Comparison of ENCODE assay signal across 8 cellular contexts in genomic region chr3:159988617-159989251, GRCh38. TPM values are rescaled to one million over a fixed set of nuclear protein-coding genes. Genes with fewer than 3 reads are reported as not detected.
A peak's percentile ranks its signal among the peaks of the same experiment; 100 is the strongest.
DNase-seq lines count a peak whose midpoint lies in the region; ATAC-seq and TF ChIP-seq lines count a peak whose summit lies in the region.

Gene IL12A, plus strand, starts transcription at chr3:159988835.

- H3K4me3 ChIP-seq in psoas muscle (peak within 1 kb of the TSS; percentile 69), uterus (peak within 1 kb of the TSS; percentile 69 to 71)

- peaks cover 30% of the 10 kb centered on the region for H3K27me3 Mint-ChIP-seq in activated naive CD8-positive, alpha-beta T cell treated with anti-CD3 and anti-CD28 coated beads, Interleukin-2, amount 10 ng/mL, durations not matched to agents 7 days and 5 days

- no peaks in the 10 kb centered on the region for H3K36me3 Mint-ChIP-seq in activated naive CD8-positive, alpha-beta T cell treated with anti-CD3 and anti-CD28 coated beads, Interleukin-2, amount 10 ng/mL, durations not matched to agents 7 days and 5 days

- DNase-seq in EH (ENCODE audit: low read depth) (peak; percentile 74), HuH-7 (ENCODE audit: low spot score) (peak; percentile 76), left cardiac atrium (peak; percentile 82), psoas muscle (peak; percentile 80 to 85), uterus (peak; percentile 71 to 75)
- peak; percentile 83 for DNase-seq in activated naive CD8-positive, alpha-beta T cell treated with anti-CD3 and anti-CD28 coated beads, Interleukin-2, amount 10 ng/mL, durations not matched to agents 7 days and 5 days

- H3K9me3 ChIP-seq in psoas muscle (no peaks in the 10 kb centered on the region), uterus (no peaks in the 10 kb centered on the region)

- ATAC-seq in GM21528 (IDR thresholded peaks at IDR 0.05; ENCODE audit: low FRiP score, unreplicated experiment) (peak; percentile 97), SK-N-SH treated with all-trans-retinoic acid at 6 μM for 48 hours (peak; percentile 99), left cardiac atrium (peak; percentile 97), psoas muscle (peak; percentile 90 to 98 (median 97))
- ATAC-seq in activated naive CD8-positive, alpha-beta T cell treated with anti-CD3 and anti-CD28 coated beads, Interleukin-2, amount 10 ng/mL, durations not matched to agents 7 days and 5 days (ENCODE audit: low read depth) = peak; percentile 93

- no peaks in the 10 kb centered on the region for H3K9me3 Mint-ChIP-seq in activated naive CD8-positive, alpha-beta T cell treated with anti-CD3 and anti-CD28 coated beads, Interleukin-2, amount 10 ng/mL, durations not matched to agents 7 days and 5 days

- H3K36me3 ChIP-seq in psoas muscle (ENCODE audit: insufficient read depth in 1 of 2, low read depth in 1 of 2) (no peaks in the 10 kb centered on the region), uterus (no peaks in the 10 kb centered on the region)

- TF ChIP-seq POLR2A in uterus (IDR thresholded peaks at IDR 0.05) = peak in 1 of 2 donors; percentile 16

- TF ChIP-seq CTCF in psoas muscle (IDR thresholded peaks at IDR 0.05) (peak; percentile 86), uterus (IDR thresholded peaks at IDR 0.05) (peak; percentile 66 to 91 (median 78))

- peaks cover 5% of the 10 kb centered on the region for H3K4me1 ChIP-seq in psoas muscle
- no peaks in the 10 kb centered on the region for H3K4me1 ChIP-seq in uterus

- no peaks in the 10 kb centered on the region for H3K27me3 ChIP-seq in psoas muscle (ENCODE audit: insufficient read depth in 3 of 3, low read length in 2 of 3)
- no peaks in the 10 kb centered on the region for H3K27me3 ChIP-seq in uterus

- H3K4me1 Mint-ChIP-seq in activated naive CD8-positive, alpha-beta T cell treated with anti-CD3 and anti-CD28 coated beads, Interleukin-2, amount 10 ng/mL, durations not matched to agents 7 days and 5 days = peaks cover 12% of the 10 kb centered on the region

- no peak within 1 kb of the TSS for H3K27ac ChIP-seq in psoas muscle
- H3K27ac ChIP-seq in uterus = peak within 1 kb of the TSS; percentile 14 to 29

- no peak within 1 kb of the TSS for H3K27ac Mint-ChIP-seq in activated naive CD8-positive, alpha-beta T cell treated with anti-CD3 and anti-CD28 coated beads, Interleukin-2, amount 10 ng/mL, durations not matched to agents 7 days and 5 days

- POLR2A ChIA-PET in activated naive CD8-positive, alpha-beta T cell treated with anti-CD3 and anti-CD28 coated beads, Interleukin-2, amount 10 ng/mL, durations not matched to agents 7 days and 5 days (lab: Charles Lee) = interaction anchor here (1.7 kb wide), 1 partner anchor 410 kb away, joined by 3 read pairs; the partner anchor contains the start of gene IFT80

- intact Hi-C loops in left cardiac atrium (cut with DNase I) = loop anchor here in 1 of 2 donors (5.0 kb wide), 3 partner anchors 91 to 171 kb away; no protein-coding TSS in a partner anchor
- intact Hi-C loops in psoas muscle (cut with DNase I) = no loop called here
- intact Hi-C loops in uterus (cut with DNase I; ENCODE audit: low total_unique reads) = no loop called here

- H3K4me3 Mint-ChIP-seq in activated naive CD8-positive, alpha-beta T cell treated with anti-CD3 and anti-CD28 coated beads, Interleukin-2, amount 10 ng/mL, durations not matched to agents 7 days and 5 days = peak within 1 kb of the TSS; percentile 81

- 1 to 2% (median 1%) methylated on average over 48 to 54 of the region's 54 CpGs for WGBS in psoas muscle, 3 donors

TF ChIP-seq in SK-N-SH treated with all-trans-retinoic acid at 6 μM for 48 hours, 23 proteins besides CTCF, POLR2A, EP300 and RAD21:
- no peak for TF ChIP-seq TCF4 (CRISPR knock-in tag; IDR thresholded peaks at IDR 0.05; ENCODE audit: borderline replicate concordance)
- peak; percentile 28; the same call in 1 of the 2 replicates for TF ChIP-seq PATZ1 (CRISPR knock-in tag; IDR thresholded peaks at IDR 0.05; ENCODE audit: borderline replicate concordance)

RNA-seq across cellular contexts. Expression of gene IL12A, which starts in this region (rescaled TPM):
- total RNA-seq in activated naive CD8-positive, alpha-beta T cell treated with anti-CD3 and anti-CD28 coated beads, Interleukin-2, amount 10 ng/mL, durations not matched to agents 7 days and 5 days = under 1 TPM; 0.19 to 0.65 TPM
- total RNA-seq in left cardiac atrium = under 1 TPM; 0.24 to 0.42 TPM
- under 1 TPM; 0.19 to 0.79 (median 0.45) TPM for total RNA-seq in psoas muscle
- under 1 TPM; 0.08 to 0.31 (median 0.09) TPM for polyA plus RNA-seq in psoas muscle
- under 1 TPM in 1 of 4 donors, not detected in 3; 0.73 TPM for total RNA-seq in uterus

Comparison
In these comparisons a context has a peak if more than half of its experiments do, and no peak if none do; other contexts are left out.
1. Peak in DNase-seq and ATAC-seq in activated naive CD8-positive, alpha-beta T cell treated with anti-CD3 and anti-CD28 coated beads, Interleukin-2, amount 10 ng/mL, durations not matched to agents 7 days and 5 days; RNA of the gene not detected or under 1 TPM.
2. Peak in DNase-seq and ATAC-seq in left cardiac atrium; RNA of the gene not detected or under 1 TPM.
3. Peak in DNase-seq, ATAC-seq and H3K4me3 ChIP-seq in psoas muscle; RNA of the gene not detected or under 1 TPM.
4. Peak in DNase-seq, H3K4me3 ChIP-seq and H3K27ac ChIP-seq in uterus; RNA of the gene not detected or under 1 TPM.